9 cellular contexts compared by ENCODE assay signal in genomic region chr10:110629680-110630191, GRCh38. TPM values are rescaled to one million over a fixed set of nuclear protein-coding genes. Genes with fewer than 3 reads are reported as not detected.
DNase-seq lines count a peak whose midpoint lies in the region; ATAC-seq, FAIRE-seq and TF ChIP-seq lines count a peak whose summit lies in the region.
"Had no signal": no experiment of that assay in that cellular context is flagged by ENCODE, and none has a peak within 500 bp of the region (broad histone marks: within the 10 kb centered on the region; RNA-seq: fewer than 3 reads in every experiment).

No MANE protein-coding gene starts in this region.

- POLR2A ChIA-PET in AG04449 (lab: Yijun Ruan, JAX): no interaction called here

- H3K9me1 ChIP-seq in keratinocyte (ENCODE audit: control insufficient read depth, extremely low read depth, insufficient read depth, low read length): no peaks in the 10 kb centered on the region

- FAIRE-seq in keratinocyte (lab: Jason Lieb, UNC): peak; percentile 48

- intact Hi-C loops in spleen (cut with DNase I; ENCODE audit: low total_unique reads): no loop called here

- H3K27ac ChIP-seq in SJSA1: peak overlapping the region; percentile 84
- H3K27ac ChIP-seq in keratinocyte (ENCODE audit: control insufficient read depth, insufficient read depth, low read length): no peak overlapping the region
- H3K27ac ChIP-seq in spleen: no peak overlapping the region
- H3K27ac ChIP-seq: BLaER1 treated with 17β-estradiol and CSF1 and Interleukin-3, amounts not matched to agents 10 nM and 100 nM had no signal

- dilution Hi-C loops in keratinocyte (cut with MboI; ENCODE audit: extremely low pct_ligation_motif_present, low sequenced_read_pairs): no loop called here

- H3K4me2 ChIP-seq in keratinocyte (ENCODE audit: control insufficient read depth, extremely low read depth, insufficient read depth, low read depth, low read length): no peak overlapping the region
- H3K4me2 ChIP-seq: BLaER1 treated with 17β-estradiol and CSF1 and Interleukin-3, amounts not matched to agents 10 nM and 100 nM had no signal

- peaks cover 12 to 13% of the 10 kb centered on the region in 2 donors for H3K27me3 Mint-ChIP-seq in stimulated activated naive B cell treated with anti-CD40 and anti-IgM and Interleukin-4, amounts not matched to agents 10 μg/mL and 1 μg/mL and 100 μg/mL, for 72 hours

- H3K36me3 Mint-ChIP-seq in stimulated activated naive B cell treated with anti-CD40 and anti-IgM and Interleukin-4, amounts not matched to agents 10 μg/mL and 1 μg/mL and 100 μg/mL, for 72 hours: no peaks in the 10 kb centered on the region

- H3K27ac Mint-ChIP-seq in stimulated activated naive B cell treated with anti-CD40 and anti-IgM and Interleukin-4, amounts not matched to agents 10 μg/mL and 1 μg/mL and 100 μg/mL, for 72 hours: no peak overlapping the region

- H3K4me3 ChIP-seq in AG04449 (ENCODE audit: low read depth, low read length) (no peak overlapping the region), SJSA1 (no peak overlapping the region), keratinocyte (ENCODE audit: control insufficient read depth in 2 of 3, extremely low read depth in 1 of 3, insufficient read depth in 2 of 3, low read depth in 1 of 3, low read length in 3 of 3) (no peak overlapping the region), spleen (no peak overlapping the region)
- H3K4me3 ChIP-seq: BLaER1 treated with 17β-estradiol and CSF1 and Interleukin-3, amounts not matched to agents 10 nM and 100 nM had no signal

- ATAC-seq in stimulated activated naive B cell treated with anti-CD40 and anti-IgM and Interleukin-4, amounts not matched to agents 10 μg/mL and 1 μg/mL and 100 μg/mL, for 72 hours (replicated peaks): no peak
- ATAC-seq in HG02588 (IDR thresholded peaks at IDR 0.05; ENCODE audit: unreplicated experiment): no peak

- H2AFZ ChIP-seq in keratinocyte (ENCODE audit: control insufficient read depth, low read length): no peak overlapping the region

- H3K79me2 ChIP-seq in keratinocyte (ENCODE audit: control insufficient read depth, insufficient read depth, low read length): no peaks in the 10 kb centered on the region

- TF ChIP-seq CTCF in AG04449 (IDR thresholded peaks at IDR 0.05; ENCODE audit: insufficient read depth, low read length, missing control alignments) (no peak), keratinocyte (optimal IDR thresholded peaks at IDR 0.05 in 1 of 3, IDR thresholded peaks at IDR 0.05 in 1 of 3, conservative IDR thresholded peaks at IDR 0.05 in 1 of 3; ENCODE audit: extremely low read depth in 1 of 3, insufficient read depth in 2 of 3, low read length in 3 of 3) (no peak), spleen (IDR thresholded peaks at IDR 0.05 in 8 of 11, conservative IDR thresholded peaks at IDR 0.05 in 3 of 11) (no peak)

- no peak overlapping the region for H3K9ac ChIP-seq in keratinocyte (ENCODE audit: control insufficient read depth, extremely low read depth, insufficient read depth, low read length)
- H3K9ac ChIP-seq: BLaER1 treated with 17β-estradiol and CSF1 and Interleukin-3, amounts not matched to agents 10 nM and 100 nM had no signal

- H4K20me1 ChIP-seq in keratinocyte (ENCODE audit: control insufficient read depth, extremely low read depth, insufficient read depth, low read length): no peaks in the 10 kb centered on the region
- H4K20me1 ChIP-seq: BLaER1 treated with 17β-estradiol and CSF1 and Interleukin-3, amounts not matched to agents 10 nM and 100 nM had no signal

- no peaks in the 10 kb centered on the region for H3K9me3 ChIP-seq in SJSA1 (replicated peaks)
- H3K9me3 ChIP-seq in keratinocyte (ENCODE audit: control insufficient read depth, low read depth, low read length): no peaks in the 10 kb centered on the region
- H3K9me3 ChIP-seq in spleen: no peaks in the 10 kb centered on the region

- no peak overlapping the region for H3K4me3 Mint-ChIP-seq in stimulated activated naive B cell treated with anti-CD40 and anti-IgM and Interleukin-4, amounts not matched to agents 10 μg/mL and 1 μg/mL and 100 μg/mL, for 72 hours

- DNase-seq in AG04449 (ENCODE audit: low read depth, low spot score): peak; percentile 46
- DNase-seq in NCI-H1092 (lab: John Stamatoyannopoulos, UW): peak; percentile 46
- peak; percentile 89 to 95 for DNase-seq in SJSA1 (ENCODE audit: low read depth in 1 of 2, low spot score in 2 of 2)
- peak; percentile 17 for DNase-seq in keratinocyte (ENCODE audit: low read depth, low spot score)
- DNase-seq in stimulated activated naive B cell treated with anti-CD40 and anti-IgM and Interleukin-4, amounts not matched to agents 10 μg/mL and 1 μg/mL and 100 μg/mL, for 72 hours: no peak
- DNase-seq in glomerular visceral epithelial cell (ENCODE audit: extremely low spot score): no peak
- DNase-seq in spleen: no peak

- CTCF ChIA-PET in AG04449 (lab: Yijun Ruan, JAX): interaction anchor here (1.0 kb wide), 1 partner anchor 19 kb away, joined by 4 read pairs; no protein-coding TSS in a partner anchor

- peaks cover 0 to 5% of the 10 kb centered on the region in 2 donors for H3K9me3 Mint-ChIP-seq in stimulated activated naive B cell treated with anti-CD40 and anti-IgM and Interleukin-4, amounts not matched to agents 10 μg/mL and 1 μg/mL and 100 μg/mL, for 72 hours

- H3K27me3 ChIP-seq in SJSA1 (replicated peaks): no peaks in the 10 kb centered on the region
- no peaks in the 10 kb centered on the region for H3K27me3 ChIP-seq in keratinocyte (ENCODE audit: control insufficient read depth, extremely low read depth, insufficient read depth, low read length)
- H3K27me3 ChIP-seq in spleen (replicated peaks in 1 of 7): peaks cover 0 to 2% (median 0%) of the 10 kb centered on the region in 7 donors

- no peaks in the 10 kb centered on the region for H3K4me1 Mint-ChIP-seq in stimulated activated naive B cell treated with anti-CD40 and anti-IgM and Interleukin-4, amounts not matched to agents 10 μg/mL and 1 μg/mL and 100 μg/mL, for 72 hours

- H3K4me1 ChIP-seq in SJSA1 (replicated peaks) (peaks cover 70% of the 10 kb centered on the region), keratinocyte (ENCODE audit: control insufficient read depth, extremely low read depth, insufficient read depth, low read length) (peaks cover 5% of the 10 kb centered on the region), spleen (no peaks in the 10 kb centered on the region)

- no peak for TF ChIP-seq POLR2A in spleen (IDR thresholded peaks at IDR 0.05)

- 75 to 83% (median 79%) methylated on average over 3 of the region's 3 CpGs for WGBS in spleen, 5 donors

- H3K36me3 ChIP-seq in SJSA1 (no peaks in the 10 kb centered on the region), keratinocyte (ENCODE audit: control insufficient read depth in 2 of 2, extremely low read depth in 1 of 2, insufficient read depth in 2 of 2, low read length in 2 of 2) (no peaks in the 10 kb centered on the region), spleen (no peaks in the 10 kb centered on the region)
- H3K36me3 ChIP-seq: BLaER1 treated with 17β-estradiol and CSF1 and Interleukin-3, amounts not matched to agents 10 nM and 100 nM had no signal

RNA-seq across cellular contexts. Expression of gene RBM20, which starts 14.4 kb away (rescaled TPM):
- total RNA-seq in SJSA1 (2014; rRNA removed; shearing (Covaris generic)): 16.5 and 17.0 TPM in 2 replicates
- polyA plus RNA-seq in keratinocyte (0.01 to 0.04 TPM (median 0.01 TPM) in 3 replicates), spleen (under 1 TPM; 0.04 to 0.45 (median 0.09) TPM)
- polyA plus RNA-seq in keratinocyte (2011; ENCODE audit: low read depth): not detected
- 0.01 TPM in 1 of 2 replicates, not detected in the other for polyA plus RNA-seq in keratinocyte (2011; cell fraction: cytosol; rRNA removed)
- polyA plus RNA-seq in keratinocyte (2011; cell fraction: nucleus; rRNA removed): 0.08 and 0.15 TPM in 2 replicates
- polyA plus RNA-seq in keratinocyte (2012; ENCODE audit: low replicate concordance): 0.02 TPM in 1 of 2 replicates, not detected in the other
- not detected in 3 replicates for polyA minus RNA-seq in keratinocyte
- polyA minus RNA-seq in keratinocyte (2011; cell fraction: cytosol; rRNA and poly(A)+ RNA removed): not detected
- not detected in 2 replicates for polyA minus RNA-seq in keratinocyte (2011; cell fraction: nucleus; rRNA and poly(A)+ RNA removed)
- total RNA-seq in spleen: under 1 TPM in 6 of 7 donors, not detected in 1; 0.07 to 0.72 (median 0.42) TPM

Comparison
In these comparisons a context has a peak if more than half of its experiments do, and no peak if none do; other contexts are left out.
1. DNase-seq: peak in AG04449 (single experiment), NCI-H1092 (single experiment), SJSA1 (2 of 2) and keratinocyte (single experiment); none in stimulated activated naive B cell treated with anti-CD40 and anti-IgM and Interleukin-4, amounts not matched to agents 10 μg/mL and 1 μg/mL and 100 μg/mL, for 72 hours (single experiment), glomerular visceral epithelial cell (single experiment) and spleen (single experiment).
2. RNA of gene RBM20, which starts 14.4 kb away (total RNA-seq): 16.5 to 17.0 TPM in SJSA1; 0.07 to 0.72 TPM in spleen; every median in the first group is over 10 times any median in the second.